ENCODE assay signal across 28 cellular contexts in the genomic region with DNA sequence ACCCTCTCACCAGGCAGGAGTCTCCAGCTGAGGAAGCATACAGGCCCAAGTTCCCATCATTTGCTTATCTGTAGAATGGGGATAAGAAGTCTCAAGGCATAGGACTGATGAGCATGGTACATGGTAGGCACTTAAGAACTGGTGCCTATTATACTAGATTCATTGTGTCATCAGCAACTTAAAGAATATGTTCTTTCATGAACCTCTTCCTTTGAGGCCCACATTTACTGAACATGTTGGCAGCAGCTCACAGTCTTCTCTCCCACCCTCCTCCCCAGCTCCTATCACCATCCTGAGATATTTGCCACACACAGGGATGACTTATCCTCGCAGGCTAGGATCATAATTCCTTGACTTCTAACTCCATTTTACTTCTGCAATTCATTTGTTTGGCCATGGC.
"Had no signal": no experiment of that assay in that cellular context is flagged by ENCODE, and none has a peak within 500 bp of the region (broad histone marks: within the 10 kb centered on the region; RNA-seq: fewer than 3 reads in every experiment).

No MANE protein-coding gene starts in this region.

- H3K27me3 Mint-ChIP-seq: activated B cell treated with CpG ODN at 0.5 μM for 24 hours; activated CD4-positive, alpha-beta T cell treated with anti-CD3 and anti-CD28 coated beads, Interleukin-2, amount 10 ng/mL, durations not matched to agents 24 days and 14 days had no signal

- H3K4me1 Mint-ChIP-seq: activated B cell treated with CpG ODN at 0.5 μM for 24 hours; activated CD4-positive, alpha-beta T cell treated with anti-CD3 and anti-CD28 coated beads, Interleukin-2, amount 10 ng/mL, durations not matched to agents 24 days and 14 days had no signal

- DNase-seq: activated B cell treated with CpG ODN at 0.5 μM for 24 hours; activated CD4-positive, alpha-beta T cell treated with anti-CD3 and anti-CD28 coated beads for 1 hour; activated CD4-positive, alpha-beta T cell treated with anti-CD3 and anti-CD28 coated beads, Interleukin-2, amount 10 ng/mL, durations not matched to agents 24 days and 14 days; activated CD4-positive, alpha-beta T cell treated with anti-CD3 and anti-CD28 coated beads, Interleukin-2, amount 50 U/mL, for 48 hours; activated CD8-positive, alpha-beta memory T cell treated with anti-CD3 and anti-CD28 coated beads for 24 hours; activated naive CD4-positive, alpha-beta T cell treated with anti-CD3 and anti-CD28 coated beads, Interleukin-2, amount 50 U/mL, for 16 hours; activated T-cell treated with anti-CD3 and anti-CD28 coated beads, Interleukin-2, amount 50 U/mL, for 72 hours; amniotic stem cell; body of pancreas; central memory CD4-positive, alpha-beta T cell; MG63; MV-4-11; NCI-H1092 treated with DMSO at 0.1 percent for 48 hours; NCI-H1417 treated with DMSO at 0.1 percent for 48 hours; NCI-H1694; NCI-H2029; NCI-H2107; NCI-H2171 treated with DMSO at 0.1 percent for 48 hours; NCI-H226; NCI-H526; NCI-H82; SHP77; T-helper 9 cell had no signal

- FAIRE-seq: TTC549 had no signal

- H3K9me3 ChIP-seq: ascending aorta, body of pancreas, MG63, SJSA1 had no signal

- H3K4me3 Mint-ChIP-seq: activated B cell treated with CpG ODN at 0.5 μM for 24 hours; activated CD4-positive, alpha-beta T cell treated with anti-CD3 and anti-CD28 coated beads, Interleukin-2, amount 10 ng/mL, durations not matched to agents 24 days and 14 days; activated T-cell treated with anti-CD3 and anti-CD28 coated beads, Interleukin-2, amount 50 U/mL, for 72 hours; T-helper 1 cell treated with Interleukin-12 subunit alpha and Interleukin-12 subunit beta and Interleukin-4 antibody, amounts not matched to agents 30 μg/mL and 1 μg/mL, for 36 hours had no signal

- H3K27ac Mint-ChIP-seq: activated B cell treated with CpG ODN at 0.5 μM for 24 hours; activated CD4-positive, alpha-beta T cell treated with anti-CD3 and anti-CD28 coated beads, Interleukin-2, amount 10 ng/mL, durations not matched to agents 24 days and 14 days; T-helper 1 cell treated with Interleukin-12 subunit alpha and Interleukin-12 subunit beta and Interleukin-4 antibody, amounts not matched to agents 30 μg/mL and 1 μg/mL, for 36 hours had no signal

- H3K27ac ChIP-seq: ascending aorta, body of pancreas, SJSA1 had no signal

- H3K27me3 ChIP-seq: ascending aorta, body of pancreas, MG63, SJSA1 had no signal

- H3K4me1 ChIP-seq: ascending aorta, body of pancreas had no signal

- H3K4me3 ChIP-seq: ascending aorta, body of pancreas, MG63, SJSA1 had no signal

- ATAC-seq: activated T-cell treated with anti-CD3 and anti-CD28 coated beads, Interleukin-2, amount 50 U/mL, for 72 hours; Panc1 had no signal

- H3K9me3 Mint-ChIP-seq: activated B cell treated with CpG ODN at 0.5 μM for 24 hours; activated T-cell treated with anti-CD3 and anti-CD28 coated beads, Interleukin-2, amount 50 U/mL, for 72 hours; T-helper 1 cell treated with Interleukin-12 subunit alpha and Interleukin-12 subunit beta and Interleukin-4 antibody, amounts not matched to agents 30 μg/mL and 1 μg/mL, for 36 hours had no signal
